12 cellular contexts compared by ENCODE assay signal in genomic region chr21:44878053-44878982, GRCh38. TPM values are rescaled to one million over a fixed set of nuclear protein-coding genes. Genes with fewer than 3 reads are reported as not detected.
DNase-seq lines count a peak whose midpoint lies in the region; FAIRE-seq and TF ChIP-seq lines count a peak whose summit lies in the region.
"Had no signal": no experiment of that assay in that cellular context is flagged by ENCODE, and none has a peak within 500 bp of the region (broad histone marks: within the 10 kb centered on the region; RNA-seq: fewer than 3 reads in every experiment).

No MANE protein-coding gene starts in this region.

- H3K27me3 ChIP-seq in smooth muscle cell (ENCODE audit: low read depth) (no peaks in the 10 kb centered on the region), WERI-Rb-1 (ENCODE audit: insufficient read depth, low read depth, severe bottlenecking) (no peaks in the 10 kb centered on the region)

- H3K27ac ChIP-seq in smooth muscle cell (ENCODE audit: low read depth) (no peak overlapping the region), WERI-Rb-1 (no peak overlapping the region)
- H3K27ac ChIP-seq: cardiac muscle cell, thoracic aorta had no signal

- no peak for FAIRE-seq in D721Med (lab: Jason Lieb, UNC)

- H3K4me1 ChIP-seq in smooth muscle cell (ENCODE audit: low read depth) = peaks cover 6% of the 10 kb centered on the region

- DNase-seq in HT1080 (ENCODE audit: low read depth) (peak; percentile 16), SIG-M5 treated with dmso at 0.1 percent for 504 hours (lab: John Stamatoyannopoulos, UW; ENCODE audit: unreplicated experiment) (peak; percentile 95), fibroblast of the conjunctiva (ENCODE audit: low read depth) (peak; percentile 32), renal cortical epithelial cell (ENCODE audit: low read depth) (peak; percentile 73), NCI-H774 (lab: John Stamatoyannopoulos, UW) (no peak), smooth muscle cell (lab: John Stamatoyannopoulos, UW; ENCODE audit: unreplicated experiment) (no peak), WERI-Rb-1 (no peak), D721Med (ENCODE audit: insufficient read length, low spot score) (no peak)
- DNase-seq: activated CD4-positive, CD25-positive, alpha-beta regulatory T cell; NCI-H1694 had no signal

- H3K9ac ChIP-seq in smooth muscle cell (ENCODE audit: low read depth) = no peak overlapping the region

- TF ChIP-seq CTCF in smooth muscle cell (IDR thresholded peaks at IDR 0.05; ENCODE audit: borderline replicate concordance, insufficient read depth, poor library complexity, severe bottlenecking) = no peak
- TF ChIP-seq CTCF in WERI-Rb-1 (IDR thresholded peaks at IDR 0.05; ENCODE audit: low read depth, low read length) = no peak
- TF ChIP-seq CTCF in D721Med (IDR thresholded peaks at IDR 0.05; ENCODE audit: insufficient read depth, missing control alignments) = no peak

- H3K4me2 ChIP-seq in smooth muscle cell = no peak overlapping the region

- WGBS in smooth muscle cell (ENCODE audit: low lambda C conversion rate) = 84% methylated on average over 13 of the region's 13 CpGs

- H3K4me3 ChIP-seq in smooth muscle cell (no peak overlapping the region), WERI-Rb-1 (ENCODE audit: low read depth, low read length) (no peak overlapping the region)
- H3K4me3 ChIP-seq: cardiac muscle cell, thoracic aorta had no signal

- no peaks in the 10 kb centered on the region for H4K20me1 ChIP-seq in smooth muscle cell (ENCODE audit: low read depth)

- H3K9me3 ChIP-seq in smooth muscle cell (replicated peaks; ENCODE audit: low read depth) (no peaks in the 10 kb centered on the region), WERI-Rb-1 (ENCODE audit: severe bottlenecking) (no peaks in the 10 kb centered on the region)
- H3K9me3 ChIP-seq: thoracic aorta had no signal

- no peaks in the 10 kb centered on the region for H3K36me3 ChIP-seq in smooth muscle cell (ENCODE audit: low read depth)
- H3K36me3 ChIP-seq in WERI-Rb-1 = no peaks in the 10 kb centered on the region
- H3K36me3 ChIP-seq: cardiac muscle cell, thoracic aorta had no signal

- H2AFZ ChIP-seq in smooth muscle cell (ENCODE audit: low read depth) = no peak overlapping the region

- H3K79me2 ChIP-seq in smooth muscle cell (ENCODE audit: low read depth) = peaks cover 2% of the 10 kb centered on the region

- H3F3A ChIP-seq in smooth muscle cell (ENCODE audit: low read depth) = peaks cover 18% of the 10 kb centered on the region

RNA-seq across cellular contexts. Expression of gene PTTG1IP, which starts 4.8 kb away (rescaled TPM):
- total RNA-seq in HT1080 (2014; rRNA removed; shearing (Covaris generic)) = 377 and 408 TPM in 2 replicates
- 335 and 348 TPM in 2 replicates for polyA plus RNA-seq in HT1080 (2015; cell fraction: cytosol; rRNA removed)
- polyA plus RNA-seq in HT1080 (2015; cell fraction: nucleus; rRNA removed) = 228 and 231 TPM in 2 replicates
- total RNA-seq in renal cortical epithelial cell = 617 and 707 TPM in 2 replicates
- total RNA-seq in smooth muscle cell = 331 and 369 TPM in 2 replicates
- 314 and 340 TPM in 2 replicates for polyA plus RNA-seq in smooth muscle cell

RNA-seq across cellular contexts. Expression of gene ITGB2, which starts 42.4 kb away (rescaled TPM):
- total RNA-seq in HT1080 (2014; rRNA removed; shearing (Covaris generic)) = 1.6 and 1.8 TPM in 2 replicates
- 4.4 and 5.4 TPM in 2 replicates for polyA plus RNA-seq in HT1080 (2015; cell fraction: cytosol; rRNA removed)
- polyA plus RNA-seq in HT1080 (2015; cell fraction: nucleus; rRNA removed) = 6.5 and 8.3 TPM in 2 replicates
- total RNA-seq in renal cortical epithelial cell (6.1 and 8.8 TPM in 2 replicates), smooth muscle cell (0.18 TPM in 1 of 2 replicates, not detected in the other)
- polyA plus RNA-seq in smooth muscle cell = 0.86 and 1.0 TPM in 2 replicates

Comparison
In these comparisons a context has a peak if more than half of its experiments do, and no peak if none do; other contexts are left out.
1. DNase-seq: peak in HT1080 (single experiment), SIG-M5 treated with dmso at 0.1 percent for 504 hours (single experiment), fibroblast of the conjunctiva (single experiment) and renal cortical epithelial cell (single experiment); none in NCI-H774 (single experiment), smooth muscle cell (single experiment), WERI-Rb-1 (single experiment) and D721Med (single experiment).